Comparison of ENCODE assay signal across 39 cellular contexts in the genomic region with DNA sequence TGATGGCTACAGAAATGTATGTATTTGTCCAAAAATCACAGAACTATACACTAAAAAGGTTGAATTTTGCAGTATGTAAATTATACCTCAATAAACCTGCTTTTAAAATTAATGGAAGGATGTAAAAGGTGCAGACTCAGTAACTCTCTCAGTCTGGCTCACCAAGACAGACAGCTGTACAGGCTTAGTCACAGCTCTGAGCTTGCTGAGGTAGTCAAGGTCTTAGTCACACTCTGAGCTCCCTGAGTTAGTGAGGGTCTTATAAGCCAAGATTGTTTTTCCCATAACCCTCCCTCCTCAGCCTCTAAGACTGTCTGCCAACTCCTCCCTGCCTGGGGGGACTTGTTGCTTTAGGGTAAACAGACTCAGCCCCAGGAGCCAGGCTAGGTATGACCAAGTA. TPM values are rescaled to one million over a fixed set of nuclear protein-coding genes. Genes with fewer than 3 reads are reported as not detected.
"Had no signal": no experiment of that assay in that cellular context is flagged by ENCODE, and none has a peak within 500 bp of the region (broad histone marks: within the 10 kb centered on the region; RNA-seq: fewer than 3 reads in every experiment).

No MANE protein-coding gene starts in this region.

- ATAC-seq: heart right ventricle; left lung; mucosa of descending colon; stimulated activated naive B cell treated with anti-CD40 and anti-IgM and Interleukin-4, amounts not matched to agents 10 μg/mL and 1 μg/mL and 100 μg/mL, for 72 hours had no signal

- H3K9me3 Mint-ChIP-seq: activated naive CD8-positive, alpha-beta T cell treated with anti-CD3 and anti-CD28 coated beads for 36 hours; activated T-helper 1 cell treated with anti-CD3 and anti-CD28 coated beads, Interleukin-12 subunit alpha, Interleukin-12 subunit beta, Interleukin-2, Interleukin-4 antibody, amounts not matched to agents 30 ng/mL and 10 ng/mL and 1 ng/mL, durations not matched to agents 14 hours and 24 hours and 36 hours; T-helper 1 cell treated with Interleukin-12 subunit alpha and Interleukin-12 subunit beta and Interleukin-4 antibody, amounts not matched to agents 30 μg/mL and 1 μg/mL, for 36 hours had no signal

- H3K4me1 ChIP-seq: ascending aorta, heart right ventricle, left lung, sigmoid colon, stomach, thyroid gland, upper lobe of left lung, vagina had no signal

- H3K36me3 ChIP-seq: ascending aorta, heart right ventricle, left lung, neutrophil, ovary, sigmoid colon, stomach, thyroid gland, upper lobe of left lung, vagina had no signal

- H3K36me3 Mint-ChIP-seq: activated CD4-positive, alpha-beta memory T cell treated with anti-CD3 and anti-CD28 coated beads for 36 hours; activated naive CD8-positive, alpha-beta T cell treated with anti-CD3 and anti-CD28 coated beads for 36 hours had no signal

- H3K27ac ChIP-seq: ascending aorta, heart right ventricle, left lung, neutrophil, ovary, sigmoid colon, stomach, thyroid gland, upper lobe of left lung, vagina had no signal

- H3K27me3 Mint-ChIP-seq: activated CD4-positive, alpha-beta memory T cell treated with anti-CD3 and anti-CD28 coated beads for 36 hours; activated CD4-positive, alpha-beta T cell treated with anti-CD3 and anti-CD28 coated beads, Interleukin-2, amount 10 ng/mL, durations not matched to agents 24 days and 14 days; progenitor cell of endocrine pancreas had no signal

- H3K27me3 ChIP-seq: ascending aorta, heart right ventricle, left lung, neutrophil, ovary, sigmoid colon, stomach, thyroid gland, upper lobe of left lung, vagina had no signal

- H3K9me3 ChIP-seq: ascending aorta, mucosa of descending colon, neutrophil, ovary, sigmoid colon, thyroid gland, vagina had no signal

- H3K4me3 Mint-ChIP-seq: activated CD4-positive, alpha-beta memory T cell treated with anti-CD3 and anti-CD28 coated beads for 36 hours; activated CD4-positive, alpha-beta T cell treated with anti-CD3 and anti-CD28 coated beads, Interleukin-2, amount 10 ng/mL, durations not matched to agents 24 days and 14 days; activated naive CD4-positive, alpha-beta T cell treated with anti-CD3 and anti-CD28 coated beads for 36 hours; activated naive CD8-positive, alpha-beta T cell treated with anti-CD3 and anti-CD28 coated beads for 36 hours; activated T-helper 1 cell treated with anti-CD3 and anti-CD28 coated beads, Interleukin-12 subunit alpha, Interleukin-12 subunit beta, Interleukin-2, Interleukin-4 antibody, amounts not matched to agents 30 ng/mL and 10 ng/mL and 1 ng/mL, durations not matched to agents 14 hours and 24 hours and 36 hours; central memory CD8-positive, alpha-beta T cell; nephron progenitor cell; stimulated activated naive B cell treated with anti-CD40 and anti-IgM and Interleukin-4, amounts not matched to agents 10 μg/mL and 1 μg/mL and 100 μg/mL, for 72 hours; T-helper 1 cell treated with Interleukin-12 subunit alpha and Interleukin-12 subunit beta and Interleukin-4 antibody, amounts not matched to agents 30 μg/mL and 1 μg/mL, for 36 hours had no signal

- DNase-seq: activated CD4-positive, alpha-beta memory T cell treated with anti-CD3 and anti-CD28 coated beads for 36 hours; activated CD4-positive, alpha-beta T cell treated with anti-CD3 and anti-CD28 coated beads, Interleukin-2, amount 10 ng/mL, durations not matched to agents 24 days and 14 days; activated CD4-positive, CD25-positive, alpha-beta regulatory T cell treated with anti-CD3 and anti-CD28 coated beads, Interleukin-2, amount 50 U/mL, for 72 hours; activated CD8-positive, alpha-beta memory T cell treated with anti-CD3 and anti-CD28 coated beads, Interleukin-2, amount 50 U/mL, for 4 hours; activated effector memory CD4-positive, alpha-beta T cell treated with anti-CD3 and anti-CD28 coated beads, Interleukin-2, amount 50 U/mL, for 16 hours; activated naive CD4-positive, alpha-beta T cell treated with anti-CD3 and anti-CD28 coated beads for 36 hours; activated naive CD8-positive, alpha-beta T cell treated with anti-CD3 and anti-CD28 coated beads for 36 hours; activated T-cell treated with anti-CD3 and anti-CD28 coated beads, Interleukin-2, amount 50 U/mL, for 1 hour; effector memory CD4-positive, alpha-beta T cell; foreskin melanocyte; heart right ventricle; kidney glomerular epithelial cell; left lung; mucosa of descending colon; nephron progenitor cell; ovary; sigmoid colon; stimulated activated CD4-positive, alpha-beta T cell treated with anti-CD3 and anti-CD28 coated beads, Interleukin-15, amount 100 ng/mL, for 24 hours; stimulated activated CD4-positive, alpha-beta T cell treated with anti-CD3 and anti-CD28 coated beads, Interleukin-2, amount 100 ng/mL, for 24 hours; stimulated activated naive B cell treated with anti-CD40 and anti-IgM and Interleukin-4, amounts not matched to agents 10 μg/mL and 1 μg/mL and 100 μg/mL, for 72 hours; stomach; SW 1271; T-helper 9 cell; thyroid gland; upper lobe of left lung had no signal

- H3K4me1 Mint-ChIP-seq: activated CD4-positive, alpha-beta T cell treated with anti-CD3 and anti-CD28 coated beads, Interleukin-2, amount 10 ng/mL, durations not matched to agents 24 days and 14 days; activated naive CD8-positive, alpha-beta T cell treated with anti-CD3 and anti-CD28 coated beads for 36 hours; central memory CD8-positive, alpha-beta T cell; nephron progenitor cell; stimulated activated naive B cell treated with anti-CD40 and anti-IgM and Interleukin-4, amounts not matched to agents 10 μg/mL and 1 μg/mL and 100 μg/mL, for 72 hours had no signal

- H3K27ac Mint-ChIP-seq: activated CD4-positive, alpha-beta memory T cell treated with anti-CD3 and anti-CD28 coated beads for 36 hours; activated CD4-positive, alpha-beta T cell treated with anti-CD3 and anti-CD28 coated beads, Interleukin-2, amount 10 ng/mL, durations not matched to agents 24 days and 14 days; activated naive CD4-positive, alpha-beta T cell treated with anti-CD3 and anti-CD28 coated beads for 36 hours; activated naive CD8-positive, alpha-beta T cell treated with anti-CD3 and anti-CD28 coated beads for 36 hours; activated T-helper 1 cell treated with anti-CD3 and anti-CD28 coated beads, Interleukin-12 subunit alpha, Interleukin-12 subunit beta, Interleukin-2, Interleukin-4 antibody, amounts not matched to agents 30 ng/mL and 10 ng/mL and 1 ng/mL, durations not matched to agents 14 hours and 24 hours and 36 hours; nephron progenitor cell; progenitor cell of endocrine pancreas; stimulated activated naive B cell treated with anti-CD40 and anti-IgM and Interleukin-4, amounts not matched to agents 10 μg/mL and 1 μg/mL and 100 μg/mL, for 72 hours; T-helper 1 cell treated with Interleukin-12 subunit alpha and Interleukin-12 subunit beta and Interleukin-4 antibody, amounts not matched to agents 30 μg/mL and 1 μg/mL, for 36 hours had no signal

- H3K4me3 ChIP-seq: ascending aorta, heart right ventricle, left lung, lung, mucosa of descending colon, ovary, sigmoid colon, stomach, thyroid gland, upper lobe of left lung, vagina had no signal

RNA-seq across cellular contexts. Expression of a gene that starts 59.3 kb away (rescaled TPM):
- total RNA-seq: activated CD4-positive, alpha-beta memory T cell treated with anti-CD3 and anti-CD28 coated beads for 36 hours; activated CD4-positive, alpha-beta T cell treated with anti-CD3 and anti-CD28 coated beads, Interleukin-2, amount 10 ng/mL, durations not matched to agents 24 days and 14 days; activated CD8-positive, alpha-beta memory T cell treated with anti-CD3 and anti-CD28 coated beads for 36 hours; activated naive CD4-positive, alpha-beta T cell treated with anti-CD3 and anti-CD28 coated beads for 36 hours; activated naive CD8-positive, alpha-beta T cell treated with anti-CD3 and anti-CD28 coated beads for 36 hours; activated T-helper 1 cell treated with anti-CD3 and anti-CD28 coated beads, Interleukin-12 subunit alpha, Interleukin-12 subunit beta, Interleukin-2, Interleukin-4 antibody, amounts not matched to agents 30 ng/mL and 10 ng/mL and 1 ng/mL, durations not matched to agents 14 hours and 24 hours and 36 hours; ascending aorta; dermis microvascular lymphatic vessel endothelial cell; glomerular endothelial cell; heart right ventricle; left lung; lung; mesenteric fat pad; mucosa of descending colon; progenitor cell of endocrine pancreas; renal cortical epithelial cell; sigmoid colon; stomach; thyroid gland; upper lobe of left lung; vagina had no signal
- polyA plus RNA-seq: esophagus, heart right ventricle, lung, ovary, sigmoid colon, stomach had no signal
